In the genomic region with DNA sequence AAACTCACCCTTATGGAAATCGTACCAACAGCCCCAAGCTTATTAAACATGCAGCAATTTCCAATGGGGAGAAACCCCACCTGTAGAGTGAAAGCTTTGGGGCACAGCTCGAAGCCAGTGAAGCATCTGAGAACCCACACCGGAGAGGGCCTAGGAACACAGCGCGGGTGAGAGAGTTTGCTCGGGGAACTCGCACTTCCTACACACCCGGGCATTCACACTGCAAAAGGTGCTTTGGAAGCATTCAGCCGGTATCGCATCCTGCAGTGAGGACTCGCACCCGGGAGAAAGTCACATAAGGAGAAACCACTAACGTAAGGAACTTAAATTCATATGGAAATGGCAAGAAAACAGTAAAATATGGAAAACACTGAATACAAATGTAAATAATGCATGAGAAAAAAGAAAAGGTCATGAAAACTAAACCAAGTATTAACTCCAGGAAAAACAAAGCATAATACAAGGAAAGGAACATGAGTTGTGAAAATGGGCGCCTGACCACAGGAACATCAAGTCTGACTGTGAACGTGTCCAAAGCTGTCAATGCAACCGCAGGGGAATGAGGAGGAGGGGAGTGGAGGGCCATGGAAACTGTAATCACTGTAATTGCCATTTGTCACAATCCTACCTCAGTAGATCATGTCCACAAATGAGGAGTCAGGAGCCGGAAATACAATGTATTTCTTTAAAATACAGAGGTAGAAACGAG, we compare ENCODE assay signal across 22 cellular contexts. TPM values are rescaled to one million over a fixed set of nuclear protein-coding genes. Genes with fewer than 3 reads are reported as not detected.
A peak's percentile ranks its signal among the peaks of the same experiment; 100 is the strongest.
DNase-seq lines count a peak whose midpoint lies in the region; ATAC-seq and TF ChIP-seq lines count a peak whose summit lies in the region.
"Had no signal": no experiment of that assay in that cellular context is flagged by ENCODE, and none has a peak within 500 bp of the region (broad histone marks: within the 10 kb centered on the region; RNA-seq: fewer than 3 reads in every experiment).

No MANE protein-coding gene starts in this region.

- peak overlapping the region; percentile 56 for H3K4me2 ChIP-seq in skeletal muscle satellite cell (ENCODE audit: low read length)
- H3K4me2 ChIP-seq: BLaER1, KMS-11 had no signal

- H3K27me3 Mint-ChIP-seq in activated CD4-positive, alpha-beta T cell treated with anti-CD3 and anti-CD28 coated beads for 36 hours = no peaks in the 10 kb centered on the region

- H3K9me3 ChIP-seq in skeletal muscle satellite cell (replicated peaks; ENCODE audit: low read length) = no peaks in the 10 kb centered on the region
- H3K9me3 ChIP-seq in left ventricle myocardium inferior (replicated peaks) = no peaks in the 10 kb centered on the region
- H3K9me3 ChIP-seq: BLaER1 had no signal

- no peak overlapping the region for H3K27ac Mint-ChIP-seq in activated CD4-positive, alpha-beta T cell treated with anti-CD3 and anti-CD28 coated beads for 36 hours
- H3K27ac Mint-ChIP-seq: CD8-positive, alpha-beta T cell; HFFc6 had no signal

- no peak overlapping the region for H3K4me3 Mint-ChIP-seq in activated CD4-positive, alpha-beta T cell treated with anti-CD3 and anti-CD28 coated beads for 36 hours
- H3K4me3 Mint-ChIP-seq: CD8-positive, alpha-beta T cell; HFFc6 had no signal

- peaks cover 29% of the 10 kb centered on the region for H3K4me1 ChIP-seq in skeletal muscle satellite cell (ENCODE audit: control insufficient read depth, insufficient read depth, low read length)
- H3K4me1 ChIP-seq in left ventricle myocardium inferior = peaks cover 22% of the 10 kb centered on the region

- peaks cover 30% of the 10 kb centered on the region for H3K4me1 Mint-ChIP-seq in activated CD4-positive, alpha-beta T cell treated with anti-CD3 and anti-CD28 coated beads for 36 hours

- TF ChIP-seq CTCF in left ventricle myocardium inferior (IDR thresholded peaks at IDR 0.05; ENCODE audit: borderline replicate concordance) = no peak

- no peak overlapping the region for H3K4me3 ChIP-seq in skeletal muscle satellite cell (ENCODE audit: low read length)
- no peak overlapping the region for H3K4me3 ChIP-seq in left ventricle myocardium inferior
- H3K4me3 ChIP-seq: BLaER1, GM23248 had no signal

- POLR2A ChIA-PET in activated CD4-positive, alpha-beta T cell treated with anti-CD3 and anti-CD28 coated beads for 36 hours (lab: Charles Lee) = no interaction called here

- no peak overlapping the region for H3K27ac ChIP-seq in left ventricle myocardium inferior (replicated peaks)
- H3K27ac ChIP-seq: 22Rv1, BLaER1, GM23248, KMS-11, RWPE1 had no signal

- H3K36me3 ChIP-seq in skeletal muscle satellite cell (ENCODE audit: insufficient read depth, low read length) (no peaks in the 10 kb centered on the region), left ventricle myocardium inferior (peaks cover 3% of the 10 kb centered on the region)

- peak; percentile 9 for ATAC-seq in activated CD4-positive, alpha-beta T cell treated with anti-CD3 and anti-CD28 coated beads for 36 hours
- ATAC-seq in left lobe of liver (no peak), sciatic nerve (no peak)
- ATAC-seq: CD8-positive, alpha-beta T cell; HepG2; PC-3 had no signal

- no peak for DNase-seq in activated CD4-positive, alpha-beta T cell treated with anti-CD3 and anti-CD28 coated beads for 36 hours
- no peak for DNase-seq in activated CD4-positive, alpha-beta T cell treated with anti-CD3 and anti-CD28 coated beads, Interleukin-2, amount 50 U/mL, for 4 hours
- DNase-seq in astrocyte of the hippocampus (ENCODE audit: low read depth, low spot score) (peak; percentile 42), left lobe of liver (ENCODE audit: low spot score) (peak; percentile 23), left ventricle myocardium inferior (no peak), NCI-H1930 (lab: John Stamatoyannopoulos, UW) (no peak), sciatic nerve (ENCODE audit: low spot score) (no peak)
- DNase-seq: CD8-positive, alpha-beta T cell; DMS79 treated with DMSO at 0.1 percent for 48 hours; GM23248; HFFc6; NCI-H1092; NCI-H146; NCI-H2081 treated with DMSO at 0.1 percent for 48 hours; NCI-H510A; PC-3 had no signal

- intact Hi-C loops in activated CD4-positive, alpha-beta T cell treated with anti-CD3 and anti-CD28 coated beads for 36 hours (cut with DNase I, micrococcal nuclease) = no loop called here
- intact Hi-C loops in left ventricle myocardium inferior (cut with micrococcal nuclease) = no loop called here
- intact Hi-C loops in sciatic nerve (cut with DNase I) = no loop called here

- H3K9me3 Mint-ChIP-seq in activated CD4-positive, alpha-beta T cell treated with anti-CD3 and anti-CD28 coated beads for 36 hours (ENCODE audit: low read depth) = no peaks in the 10 kb centered on the region
- H3K9me3 Mint-ChIP-seq: CD8-positive, alpha-beta T cell; HFFc6 had no signal

- H3K9ac ChIP-seq in skeletal muscle satellite cell (ENCODE audit: low read depth, low read length) = no peak overlapping the region
- H3K9ac ChIP-seq: GM23248, KMS-11 had no signal

- H3K27me3 ChIP-seq in skeletal muscle satellite cell (ENCODE audit: control insufficient read depth, insufficient read depth, low read length) (no peaks in the 10 kb centered on the region), left ventricle myocardium inferior (ENCODE audit: low read depth) (no peaks in the 10 kb centered on the region)
- H3K27me3 ChIP-seq: BLaER1 had no signal

- CTCF ChIA-PET in activated CD4-positive, alpha-beta T cell treated with anti-CD3 and anti-CD28 coated beads for 36 hours (lab: Charles Lee) = interaction anchor here (0.6 to 1.1 kb wide), 3 partner anchors 12 to 554 kb away, joined by 3 read pairs; no protein-coding TSS in a partner anchor

- peaks cover 8% of the 10 kb centered on the region for H3K36me3 Mint-ChIP-seq in activated CD4-positive, alpha-beta T cell treated with anti-CD3 and anti-CD28 coated beads for 36 hours (ENCODE audit: low read depth)

RNA-seq across cellular contexts. Expression of gene CAMSAP1, which starts 28.7 kb away (rescaled TPM):
- 10 to 100 TPM; 31.2 to 33.4 TPM for total RNA-seq in activated CD4-positive, alpha-beta T cell treated with anti-CD3 and anti-CD28 coated beads for 36 hours
- total RNA-seq in left lobe of liver (10.7 TPM), left ventricle myocardium inferior (20.0 TPM), sciatic nerve (39.8 TPM)
- total RNA-seq in skeletal muscle satellite cell (2012; rRNA removed) = 15.7 and 23.1 TPM in 2 replicates

Comparison
In these comparisons a context has a peak if more than half of its experiments do, and no peak if none do; other contexts are left out.
1. DNase-seq: peak in astrocyte of the hippocampus (single experiment) and left lobe of liver (single experiment); none in activated CD4-positive, alpha-beta T cell treated with anti-CD3 and anti-CD28 coated beads for 36 hours (single experiment), activated CD4-positive, alpha-beta T cell treated with anti-CD3 and anti-CD28 coated beads, Interleukin-2, amount 50 U/mL, for 4 hours (0 of 2), left ventricle myocardium inferior (single experiment), NCI-H1930 (0 of 2) and sciatic nerve (single experiment).